Comparison of ENCODE assay signal across 1 cellular context in the genomic region with DNA sequence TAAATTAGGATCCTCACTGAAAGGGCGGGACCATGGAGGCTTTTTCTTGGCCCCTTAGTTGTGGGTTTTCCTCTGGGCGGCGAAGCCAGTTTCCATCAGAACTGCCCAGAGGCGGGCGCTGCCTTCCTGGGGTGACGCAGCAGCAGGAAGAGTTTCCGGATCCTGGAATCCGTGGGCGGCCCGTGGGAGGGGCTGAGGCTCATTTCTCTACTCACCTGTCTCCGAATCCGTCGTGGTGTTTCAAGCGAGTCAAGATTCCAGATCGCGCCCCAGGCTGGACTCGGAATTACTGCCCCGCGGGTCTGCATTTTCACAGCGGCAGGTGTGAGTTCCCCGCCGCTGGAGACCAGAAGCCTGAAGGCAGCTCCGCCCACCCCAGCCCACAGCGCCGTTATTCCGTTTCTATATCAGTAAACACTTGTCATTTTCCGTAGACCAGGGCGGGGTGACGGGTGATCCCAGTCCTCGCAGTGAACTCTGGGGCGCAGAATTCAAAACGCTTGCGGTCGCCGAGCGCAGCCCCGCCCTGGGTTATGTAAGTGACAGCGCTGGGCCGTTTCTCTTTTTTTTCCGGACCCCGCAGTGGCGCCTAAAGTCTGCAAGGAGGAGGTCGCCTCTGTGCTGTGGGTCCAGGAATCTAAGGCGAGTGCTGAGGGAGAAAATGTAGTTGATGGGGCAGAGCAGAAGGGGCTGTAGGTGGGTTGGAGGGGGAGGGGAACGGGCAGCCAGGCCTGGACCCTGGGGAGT.
A peak's percentile ranks its signal among the peaks of the same experiment; 100 is the strongest.
TF ChIP-seq lines count a peak whose summit lies in the region.

No MANE protein-coding gene starts in this region.

TF ChIP-seq in Ishikawa, 13 proteins besides CTCF, POLR2A, EP300 and RAD21 (continued from another document):
- peak; percentile 96 for TF ChIP-seq EGR1 (IDR thresholded peaks at IDR 0.05)
